ENCODE assay signal across 30 cellular contexts in genomic region chrX:129647588-129648410, GRCh38. TPM values are rescaled to one million over a fixed set of nuclear protein-coding genes. Genes with fewer than 3 reads are reported as not detected.
"Had no signal": no experiment of that assay in that cellular context is flagged by ENCODE, and none has a peak within 500 bp of the region (broad histone marks: within the 10 kb centered on the region; RNA-seq: fewer than 3 reads in every experiment).

No MANE protein-coding gene starts in this region.

- ATAC-seq: activated CD8-positive, alpha-beta T cell treated with anti-CD3 and anti-CD28 coated beads for 36 hours; activated T-cell treated with anti-CD3 and anti-CD28 coated beads, Interleukin-2, amount 50 U/mL, for 4 hours; body of pancreas had no signal

- H3K4me1 ChIP-seq: ascending aorta, body of pancreas, breast epithelium had no signal

- H3K27ac Mint-ChIP-seq: activated CD4-positive, alpha-beta T cell treated with anti-CD3 and anti-CD28 coated beads, Interleukin-2, amount 10 ng/mL, durations not matched to agents 24 days and 14 days; activated CD8-positive, alpha-beta T cell treated with anti-CD3 and anti-CD28 coated beads for 36 hours; activated naive CD4-positive, alpha-beta T cell treated with anti-CD3 and anti-CD28 coated beads, Interleukin-2, amount 10 ng/mL, durations not matched to agents 7 days and 5 days; activated naive CD8-positive, alpha-beta T cell; activated T-helper 1 cell treated with anti-CD3 and anti-CD28 coated beads, Interleukin-12 subunit alpha, Interleukin-12 subunit beta, Interleukin-2, Interleukin-4 antibody, amounts not matched to agents 30 ng/mL and 10 ng/mL and 1 ng/mL, durations not matched to agents 14 hours and 24 hours and 36 hours had no signal

- H3K9me3 ChIP-seq: ascending aorta, body of pancreas, breast epithelium, SJCRH30 had no signal

- H3K4me3 ChIP-seq: ascending aorta, body of pancreas, breast epithelium, SJCRH30, SK-N-MC had no signal

- H3K4me1 Mint-ChIP-seq: activated CD4-positive, alpha-beta T cell treated with anti-CD3 and anti-CD28 coated beads, Interleukin-2, amount 10 ng/mL, durations not matched to agents 24 days and 14 days; activated naive CD4-positive, alpha-beta T cell treated with anti-CD3 and anti-CD28 coated beads, Interleukin-2, amount 10 ng/mL, durations not matched to agents 7 days and 5 days had no signal

- H3K36me3 Mint-ChIP-seq: activated naive CD4-positive, alpha-beta T cell treated with anti-CD3 and anti-CD28 coated beads, Interleukin-2, amount 10 ng/mL, durations not matched to agents 7 days and 5 days; activated naive CD8-positive, alpha-beta T cell had no signal

- DNase-seq: activated CD4-positive, alpha-beta T cell treated with anti-CD3 and anti-CD28 coated beads, Interleukin-2, amount 10 ng/mL, durations not matched to agents 24 days and 14 days; activated CD4-positive, alpha-beta T cell treated with anti-CD3 and anti-CD28 coated beads, Interleukin-2, amount 50 U/mL, for 4 hours; activated CD8-positive, alpha-beta memory T cell treated with anti-CD3 and anti-CD28 coated beads, Interleukin-2, amount 50 U/mL, for 4 hours; activated CD8-positive, alpha-beta T cell treated with anti-CD3 and anti-CD28 coated beads for 36 hours; activated effector memory CD4-positive, alpha-beta T cell treated with Interleukin-2 at 50 U/mL for 16 hours; activated naive CD4-positive, alpha-beta T cell treated with anti-CD3 and anti-CD28 coated beads, Interleukin-2, amount 10 ng/mL, durations not matched to agents 7 days and 5 days; activated T-cell treated with anti-CD3 and anti-CD28 coated beads for 4 hours; activated T-cell treated with anti-CD3 and anti-CD28 coated beads, Interleukin-2, amount 50 U/mL, for 4 hours; amygdala; body of pancreas; MM.1S; MV-4-11; NCI-H1092; NCI-H1436 treated with DMSO at 0.1 percent for 48 hours; NCI-H1694 treated with DMSO at 0.1 percent for 48 hours; NCI-H2029; NCI-H2171; NCI-H510A; NCI-H526; NCI-H748 treated with DMSO at 0.1 percent for 48 hours; NK-92 treated with Interleukin-12 subunit alpha and Interleukin-12 subunit beta, amount 100 ng/mL, for 24 hours; SHP77; SJCRH30; T1000 had no signal

- H3K9me3 Mint-ChIP-seq: activated CD4-positive, alpha-beta T cell treated with anti-CD3 and anti-CD28 coated beads, Interleukin-2, amount 10 ng/mL, durations not matched to agents 24 days and 14 days; activated CD8-positive, alpha-beta T cell treated with anti-CD3 and anti-CD28 coated beads for 36 hours; activated naive CD4-positive, alpha-beta T cell treated with anti-CD3 and anti-CD28 coated beads, Interleukin-2, amount 10 ng/mL, durations not matched to agents 7 days and 5 days; activated T-cell treated with anti-CD3 and anti-CD28 coated beads, Interleukin-2, amount 50 U/mL, for 4 hours; activated T-helper 1 cell treated with anti-CD3 and anti-CD28 coated beads, Interleukin-12 subunit alpha, Interleukin-12 subunit beta, Interleukin-2, Interleukin-4 antibody, amounts not matched to agents 30 ng/mL and 10 ng/mL and 1 ng/mL, durations not matched to agents 14 hours and 24 hours and 36 hours had no signal

- H3K27me3 ChIP-seq: ascending aorta, body of pancreas, SJCRH30 had no signal

- H3K36me3 ChIP-seq: ascending aorta, breast epithelium, SJCRH30 had no signal

- H3K27ac ChIP-seq: ascending aorta, body of pancreas, breast epithelium, KMS-11, SJCRH30, SK-N-MC had no signal

- H3K4me3 Mint-ChIP-seq: activated CD4-positive, alpha-beta T cell treated with anti-CD3 and anti-CD28 coated beads, Interleukin-2, amount 10 ng/mL, durations not matched to agents 24 days and 14 days; activated CD8-positive, alpha-beta T cell treated with anti-CD3 and anti-CD28 coated beads for 36 hours; activated naive CD4-positive, alpha-beta T cell treated with anti-CD3 and anti-CD28 coated beads, Interleukin-2, amount 10 ng/mL, durations not matched to agents 7 days and 5 days; activated naive CD8-positive, alpha-beta T cell; activated T-cell treated with anti-CD3 and anti-CD28 coated beads, Interleukin-2, amount 50 U/mL, for 4 hours; activated T-helper 1 cell treated with anti-CD3 and anti-CD28 coated beads, Interleukin-12 subunit alpha, Interleukin-12 subunit beta, Interleukin-2, Interleukin-4 antibody, amounts not matched to agents 30 ng/mL and 10 ng/mL and 1 ng/mL, durations not matched to agents 14 hours and 24 hours and 36 hours had no signal

- H3K27me3 Mint-ChIP-seq: activated naive CD8-positive, alpha-beta T cell had no signal

RNA-seq across cellular contexts. Expression of gene APLN, which starts 7.0 kb away (rescaled TPM):
- total RNA-seq: body of pancreas had no signal
